ENCODE assay signal across 19 cellular contexts in genomic region chr21:39634507-39634906, GRCh38. TPM values are rescaled to one million over a fixed set of nuclear protein-coding genes. Genes with fewer than 3 reads are reported as not detected.
DNase-seq lines count a peak whose midpoint lies in the region; ATAC-seq and TF ChIP-seq lines count a peak whose summit lies in the region.
"Had no signal": no experiment of that assay in that cellular context is flagged by ENCODE, and none has a peak within 500 bp of the region (broad histone marks: within the 10 kb centered on the region; RNA-seq: fewer than 3 reads in every experiment).

No MANE protein-coding gene starts in this region.

- no peaks in the 10 kb centered on the region for H3K27me3 Mint-ChIP-seq in MCF 10A (ENCODE audit: insufficient read depth, unreplicated experiment)

- H3K36me3 Mint-ChIP-seq in MCF 10A (ENCODE audit: insufficient read depth, unreplicated experiment) = no peaks in the 10 kb centered on the region

- no peak for TF ChIP-seq POLR2A in breast epithelium (IDR thresholded peaks at IDR 0.05)
- no peak for TF ChIP-seq POLR2A in vagina (IDR thresholded peaks at IDR 0.05)

- H3K9me3 ChIP-seq in breast epithelium (no peaks in the 10 kb centered on the region), mesodermal cell (ENCODE audit: control insufficient read depth, low read length) (no peaks in the 10 kb centered on the region), vagina (no peaks in the 10 kb centered on the region)
- H3K9me3 ChIP-seq: Peyer's patch had no signal

- intact Hi-C loops in MCF 10A (cut with micrococcal nuclease) (loop anchor here (5.0 kb wide), 1 partner anchor 83 kb away; no protein-coding TSS in a partner anchor), breast epithelium (cut with DNase I; ENCODE audit: low total_unique reads) (no loop called here), vagina (cut with DNase I) (no loop called here), Right ventricle myocardium superior (cut with DNase I) (no loop called here)

- H3K27ac ChIP-seq in breast epithelium (no peak overlapping the region), coronary artery (no peak overlapping the region), mesodermal cell (ENCODE audit: low read depth, low read length, severe bottlenecking) (peak overlapping the region; percentile 69), vagina (peak overlapping the region; percentile 48)
- H3K27ac ChIP-seq: BLaER1 treated with 17β-estradiol and CSF1 and Interleukin-3, amounts not matched to agents 10 nM and 100 nM; Peyer's patch had no signal

- H3K4me1 ChIP-seq in breast epithelium (no peaks in the 10 kb centered on the region), mesodermal cell (ENCODE audit: control insufficient read depth, insufficient read depth, low read length, poor library complexity, severe bottlenecking) (peaks cover 47% of the 10 kb centered on the region), vagina (no peaks in the 10 kb centered on the region)

- H3K9me3 Mint-ChIP-seq in MCF 10A (ENCODE audit: unreplicated experiment) = no peaks in the 10 kb centered on the region

- WGBS in mesodermal cell (ENCODE audit: insufficient coverage in 2 of 2), 2 experiments = 97 to 98% methylated on average over 8 to 10 of the region's 10 CpGs

- H3K4me1 Mint-ChIP-seq in MCF 10A (ENCODE audit: insufficient read depth, unreplicated experiment) = peaks cover 43% of the 10 kb centered on the region

- CTCF ChIA-PET in MCF 10A (lab: Yijun Ruan, JAX) = no interaction called here

- no peak for ATAC-seq in HG03280 (IDR thresholded peaks at IDR 0.05; ENCODE audit: unreplicated experiment)
- ATAC-seq in Right ventricle myocardium superior (ENCODE audit: poor library complexity) = no peak
- ATAC-seq: GM12878 had no signal

- POLR2A ChIA-PET in MCF 10A (lab: Yijun Ruan, JAX) = interaction anchor here (1.0 to 1.4 kb wide), 2 partner anchors 109 to 116 kb away, joined by 3 read pairs; no protein-coding TSS in a partner anchor

- no peaks in the 10 kb centered on the region for H3K27me3 ChIP-seq in breast epithelium
- H3K27me3 ChIP-seq in vagina = no peaks in the 10 kb centered on the region
- H3K27me3 ChIP-seq: BLaER1 treated with 17β-estradiol and CSF1 and Interleukin-3, amounts not matched to agents 10 nM and 100 nM; Peyer's patch had no signal

- H3K36me3 ChIP-seq in breast epithelium = no peaks in the 10 kb centered on the region
- H3K36me3 ChIP-seq in mesodermal cell (ENCODE audit: control insufficient read depth, insufficient read depth, low read length) = peaks cover 4% of the 10 kb centered on the region
- no peaks in the 10 kb centered on the region for H3K36me3 ChIP-seq in vagina
- H3K36me3 ChIP-seq: BLaER1 treated with 17β-estradiol and CSF1 and Interleukin-3, amounts not matched to agents 10 nM and 100 nM; Peyer's patch had no signal

- no peak for TF ChIP-seq CTCF in MCF 10A (IDR thresholded peaks at IDR 0.05; ENCODE audit: unreplicated experiment)
- TF ChIP-seq CTCF in breast epithelium (IDR thresholded peaks at IDR 0.05) = no peak
- no peak for TF ChIP-seq CTCF in coronary artery (IDR thresholded peaks at IDR 0.05)
- no peak for TF ChIP-seq CTCF in vagina (IDR thresholded peaks at IDR 0.05)

- no TSS peak for BruUV-seq in MCF 10A (replicated peaks; lab: Mats Ljungman, UMichigan)

- no peak overlapping the region for H3K4me3 ChIP-seq in breast epithelium
- H3K4me3 ChIP-seq in coronary artery = no peak overlapping the region
- H3K4me3 ChIP-seq in mesodermal cell (ENCODE audit: extremely low read depth, insufficient read depth, low read length, poor library complexity, severe bottlenecking) = no peak overlapping the region
- no peak overlapping the region for H3K4me3 ChIP-seq in vagina
- H3K4me3 ChIP-seq: BLaER1 treated with 17β-estradiol and CSF1 and Interleukin-3, amounts not matched to agents 10 nM and 100 nM; GM12878; Peyer's patch had no signal

- peak overlapping the region; percentile 80 for H3K27ac Mint-ChIP-seq in MCF 10A (ENCODE audit: low read depth, unreplicated experiment)

- peak overlapping the region; percentile 37 for H3K4me3 Mint-ChIP-seq in MCF 10A (ENCODE audit: unreplicated experiment)

- DNase-seq in MCF 10A (ENCODE audit: unreplicated experiment) = no peak
- DNase-seq in breast epithelium (ENCODE audit: low spot score in 2 of 2) = no peak
- peak; percentile 55 for DNase-seq in coronary artery (ENCODE audit: low spot score)
- DNase-seq in vagina (ENCODE audit: extremely low spot score in 2 of 2) = no peak
- DNase-seq in COR-L47 (lab: John Stamatoyannopoulos, UW) = no peak
- DNase-seq in Right ventricle myocardium superior = no peak
- DNase-seq: DMS 273 treated with DMSO at 0.1 percent for 48 hours, GDM1, Karpas-422, NCI-H1105, NCI-H1694 treated with DMSO at 0.1 percent for 48 hours, NCI-H2107, NCI-H524 treated with DMSO at 0.1 percent for 48 hours, Peyer's patch, SHP77 treated with DMSO at 0.1 percent for 48 hours had no signal

RNA-seq across cellular contexts. Expression of gene B3GALT5, which starts 21.8 kb away (rescaled TPM):
- 0.05 TPM in 1 of 2 replicates, not detected in the other for total RNA-seq in MCF 10A (2022)
- 1 to 10 TPM in 2 of 3 donors, not detected in 1; 2.3 to 2.9 TPM for total RNA-seq in breast epithelium
- polyA plus RNA-seq in mesodermal cell (2013, experiment 1 of 2) = 2.0 TPM
- 1.6 TPM for polyA plus RNA-seq in mesodermal cell (2013, experiment 2 of 2)
- 1.5 TPM for total RNA-seq in vagina
- 0.03 TPM for total RNA-seq in Right ventricle myocardium superior

Comparison
In these comparisons a context has a peak if more than half of its experiments do, and no peak if none do; other contexts are left out.
1. H3K27ac ChIP-seq: peak in mesodermal cell (single experiment) and vagina (single experiment); none in breast epithelium (0 of 2) and coronary artery (0 of 2).